27 cellular contexts compared by ENCODE assay signal in genomic region chr9:88786291-88787054, GRCh38.
DNase-seq lines count a peak whose midpoint lies in the region; ATAC-seq and TF ChIP-seq lines count a peak whose summit lies in the region.
"Had no signal": no experiment of that assay in that cellular context is flagged by ENCODE, and none has a peak within 500 bp of the region (broad histone marks: within the 10 kb centered on the region; RNA-seq: fewer than 3 reads in every experiment).

No MANE protein-coding gene starts in this region.

- H3K4me1 ChIP-seq in testis, result peaks cover 15% of the 10 kb centered on the region
- peaks cover 7% of the 10 kb centered on the region for H3K4me1 ChIP-seq in suprapubic skin
- H3K4me1 ChIP-seq: vagina had no signal

- 73 to 75% methylated on average over 12 of the region's 12 CpGs for WGBS in testis, 2 donors
- 66% methylated on average over 12 of the region's 12 CpGs for WGBS in suprapubic skin

- H3K9me3 ChIP-seq in testis (no peaks in the 10 kb centered on the region), suprapubic skin (no peaks in the 10 kb centered on the region)
- H3K9me3 ChIP-seq: sigmoid colon, vagina had no signal

- H3K9me3 Mint-ChIP-seq in nephron progenitor cell, result no peaks in the 10 kb centered on the region
- H3K9me3 Mint-ChIP-seq: activated naive CD4-positive, alpha-beta T cell treated with anti-CD3 and anti-CD28 coated beads, Interleukin-2, amount 50 U/mL, for 24 hours; activated T-helper 2 cell treated with anti-CD3 and anti-CD28 coated beads, Interferon-gamma antibody, Interleukin-2, Interleukin-4, amounts not matched to agents 10 μg/mL and 5 μg/mL and 100 μg/mL, durations not matched to agents 14 hours and 24 hours and 36 hours; stimulated activated naive B cell treated with anti-CD40 and anti-IgM and Interleukin-4, amounts not matched to agents 10 μg/mL and 1 μg/mL and 100 μg/mL, for 72 hours had no signal

- no peak overlapping the region for H3K27ac ChIP-seq in testis
- no peak overlapping the region for H3K27ac ChIP-seq in suprapubic skin
- H3K27ac ChIP-seq: PC-9, vagina, WERI-Rb-1 had no signal

- intact Hi-C loops in Right ventricle myocardium inferior (cut with DNase I), result no loop called here
- intact Hi-C loops in cardiac septum (cut with DNase I), result no loop called here
- intact Hi-C loops in Right ventricle myocardium superior (cut with DNase I), result no loop called here
- intact Hi-C loops in testis (cut with DNase I; ENCODE audit: low total_unique reads), result no loop called here

- H3K36me3 Mint-ChIP-seq in nephron progenitor cell (ENCODE audit: low read depth), result no peaks in the 10 kb centered on the region
- H3K36me3 Mint-ChIP-seq: activated naive CD4-positive, alpha-beta T cell treated with anti-CD3 and anti-CD28 coated beads, Interleukin-2, amount 50 U/mL, for 24 hours; CD4-positive, alpha-beta memory T cell; stimulated activated naive B cell treated with anti-CD40 and anti-IgM and Interleukin-4, amounts not matched to agents 10 μg/mL and 1 μg/mL and 100 μg/mL, for 72 hours had no signal

- H3K4me3 ChIP-seq in testis, result no peak overlapping the region
- H3K4me3 ChIP-seq in suprapubic skin, result no peak overlapping the region
- H3K4me3 ChIP-seq: lung, PC-9, sigmoid colon, vagina had no signal

- no peak for TF ChIP-seq POLR2A in testis (IDR thresholded peaks at IDR 0.05)
- no peak for TF ChIP-seq POLR2A in suprapubic skin (IDR thresholded peaks at IDR 0.05)

- no peaks in the 10 kb centered on the region for H3K27me3 ChIP-seq in testis
- no peaks in the 10 kb centered on the region for H3K27me3 ChIP-seq in suprapubic skin
- H3K27me3 ChIP-seq: sigmoid colon, vagina had no signal

- no peak for TF ChIP-seq EP300 in suprapubic skin (IDR thresholded peaks at IDR 0.05)

- TF ChIP-seq CTCF in nephron progenitor cell (IDR thresholded peaks at IDR 0.05) (no peak), testis (IDR thresholded peaks at IDR 0.05) (no peak), suprapubic skin (IDR thresholded peaks at IDR 0.05) (no peak)

- H3K36me3 ChIP-seq in testis (ENCODE audit: low read depth, missing control alignments) (no peaks in the 10 kb centered on the region), suprapubic skin (no peaks in the 10 kb centered on the region)
- H3K36me3 ChIP-seq: sigmoid colon, vagina, WERI-Rb-1 had no signal

- peaks cover 60% of the 10 kb centered on the region for H3K4me1 Mint-ChIP-seq in nephron progenitor cell
- H3K4me1 Mint-ChIP-seq: activated naive CD4-positive, alpha-beta T cell treated with anti-CD3 and anti-CD28 coated beads, Interleukin-2, amount 50 U/mL, for 24 hours; CD4-positive, alpha-beta memory T cell had no signal

- peak; percentile 28 for ATAC-seq in Right ventricle myocardium inferior
- ATAC-seq in Right ventricle myocardium superior (ENCODE audit: poor library complexity), result peak; percentile 33
- ATAC-seq in HG02571 (IDR thresholded peaks at IDR 0.05; ENCODE audit: unreplicated experiment), result no peak
- ATAC-seq: stimulated activated naive B cell treated with anti-CD40 and anti-IgM and Interleukin-4, amounts not matched to agents 10 μg/mL and 1 μg/mL and 100 μg/mL, for 72 hours had no signal

- peaks cover 3% of the 10 kb centered on the region for H3K27me3 Mint-ChIP-seq in nephron progenitor cell (ENCODE audit: low read depth, poor library complexity)

- no peak overlapping the region for H3K4me3 Mint-ChIP-seq in nephron progenitor cell
- H3K4me3 Mint-ChIP-seq: activated naive CD4-positive, alpha-beta T cell treated with anti-CD3 and anti-CD28 coated beads, Interleukin-2, amount 50 U/mL, for 24 hours; CD4-positive, alpha-beta memory T cell; stimulated activated naive B cell treated with anti-CD40 and anti-IgM and Interleukin-4, amounts not matched to agents 10 μg/mL and 1 μg/mL and 100 μg/mL, for 72 hours had no signal

- DNase-seq in Right ventricle myocardium inferior (ENCODE audit: missing footprints) (no peak), cardiac septum (ENCODE audit: low spot score) (no peak), Right ventricle myocardium superior (no peak), nephron progenitor cell (no peak), testis (no peak), suprapubic skin (ENCODE audit: low spot score in 2 of 2) (no peak), NCI-H345 (lab: John Stamatoyannopoulos, UW) (no peak)
- DNase-seq: activated CD4-positive, alpha-beta T cell treated with anti-CD3 and anti-CD28 coated beads, Interleukin-2, amount 50 U/mL, for 48 hours; CD4-positive, alpha-beta memory T cell; central memory CD4-positive, alpha-beta T cell; dermis blood vessel endothelial cell; GOT3; NCI-H187 treated with DMSO at 0.1 percent for 48 hours; NCI-H524 treated with DMSO at 0.1 percent for 48 hours; NK-92 treated with Interleukin-12 subunit alpha and Interleukin-12 subunit beta, amount 100 ng/mL, for 24 hours; PC-9; SIG-M5; sigmoid colon; stimulated activated CD4-positive, alpha-beta T cell treated with anti-CD3 and anti-CD28 coated beads, Interleukin-15, amount 100 ng/mL, for 24 hours; stimulated activated naive B cell treated with anti-CD40 and anti-IgM and Interleukin-4, amounts not matched to agents 10 μg/mL and 1 μg/mL and 100 μg/mL, for 72 hours; T-helper 9 cell; WERI-Rb-1 had no signal

- peak overlapping the region; percentile 88 for H3K27ac Mint-ChIP-seq in nephron progenitor cell
- H3K27ac Mint-ChIP-seq: activated T-helper 2 cell treated with anti-CD3 and anti-CD28 coated beads, Interferon-gamma antibody, Interleukin-2, Interleukin-4, amounts not matched to agents 10 μg/mL and 5 μg/mL and 100 μg/mL, durations not matched to agents 14 hours and 24 hours and 36 hours; CD4-positive, alpha-beta memory T cell; stimulated activated naive B cell treated with anti-CD40 and anti-IgM and Interleukin-4, amounts not matched to agents 10 μg/mL and 1 μg/mL and 100 μg/mL, for 72 hours had no signal
